ENCODE assay signal across 26 cellular contexts in genomic region chr4:154205471-154205870, GRCh38.
A peak's percentile ranks its signal among the peaks of the same experiment; 100 is the strongest.
DNase-seq lines count a peak whose midpoint lies in the region; ATAC-seq, FAIRE-seq and TF ChIP-seq lines count a peak whose summit lies in the region.
"Had no signal": no experiment of that assay in that cellular context is flagged by ENCODE, and none has a peak within 500 bp of the region (broad histone marks: within the 10 kb centered on the region; RNA-seq: fewer than 3 reads in every experiment).

No MANE protein-coding gene starts in this region.

- H3K27ac ChIP-seq in HEK293 (ENCODE audit: extremely low read depth, low read depth, low read length) = no peak overlapping the region
- H3K27ac ChIP-seq: heart left ventricle, SK-N-MC, suprapubic skin had no signal

- DNase-seq in RPMI7951 (ENCODE audit: low read depth) (peak; percentile 17), osteocyte (ENCODE audit: extremely low spot score, unreplicated experiment) (no peak), MCF 10A (ENCODE audit: unreplicated experiment) (no peak), ureter (ENCODE audit: low spot score) (no peak)
- DNase-seq: activated CD4-positive, alpha-beta T cell treated with anti-CD3 and anti-CD28 coated beads for 36 hours; activated naive CD4-positive, alpha-beta T cell treated with Interleukin-2 at 50 U/mL for 16 hours; activated T-cell treated with anti-CD3 and anti-CD28 coated beads, Interleukin-2, amount 50 U/mL, for 48 hours; amniotic stem cell; EL; heart left ventricle; Kasumi-1; NCI-H1092 treated with DMSO at 0.1 percent for 48 hours; NCI-H1930; NCI-H69; nucleus accumbens; stimulated activated CD4-positive, alpha-beta T cell treated with anti-CD3 and anti-CD28 coated beads, Interleukin-2, amount 100 ng/mL, for 24 hours had no signal

- TF ChIP-seq CTCF in HEK293 (tag by site-specific recombination; IDR thresholded peaks at IDR 0.05) (no peak), osteocyte (IDR thresholded peaks at IDR 0.05) (no peak), MCF 10A (IDR thresholded peaks at IDR 0.05; ENCODE audit: unreplicated experiment) (no peak)

- H3K36me3 ChIP-seq in HEK293 (ENCODE audit: control insufficient read depth in 2 of 2, insufficient read depth in 1 of 2, low read length in 2 of 2) = no peaks in the 10 kb centered on the region
- H3K36me3 ChIP-seq: heart left ventricle, suprapubic skin had no signal

- no peaks in the 10 kb centered on the region for H3K27me3 Mint-ChIP-seq in osteocyte (ENCODE audit: unreplicated experiment)
- no peaks in the 10 kb centered on the region for H3K27me3 Mint-ChIP-seq in MCF 10A (ENCODE audit: insufficient read depth, unreplicated experiment)
- H3K27me3 Mint-ChIP-seq: dendritic cell treated with granulocyte-macrophage colony-stimulating factor and Interleukin-4, amounts not matched to agents 40 ng/mL and 50 ng/mL, for 4 days had no signal

- H3K4me3 ChIP-seq in HEK293 (ENCODE audit: low read depth, low read length) = no peak overlapping the region
- H3K4me3 ChIP-seq: heart left ventricle, SK-N-MC, suprapubic skin had no signal

- H3K4me3 Mint-ChIP-seq in osteocyte (ENCODE audit: unreplicated experiment) (no peak overlapping the region), MCF 10A (ENCODE audit: unreplicated experiment) (no peak overlapping the region)
- H3K4me3 Mint-ChIP-seq: activated CD4-positive, alpha-beta T cell treated with anti-CD3 and anti-CD28 coated beads for 36 hours; dendritic cell treated with granulocyte-macrophage colony-stimulating factor and Interleukin-4, amounts not matched to agents 40 ng/mL and 50 ng/mL, for 4 days; T-helper 1 cell treated with Interleukin-12 subunit alpha and Interleukin-12 subunit beta and Interleukin-4 antibody, amounts not matched to agents 30 μg/mL and 1 μg/mL, for 36 hours had no signal

- H3K9me3 Mint-ChIP-seq in osteocyte (ENCODE audit: unreplicated experiment) (peaks cover 2% of the 10 kb centered on the region), MCF 10A (ENCODE audit: unreplicated experiment) (no peaks in the 10 kb centered on the region)
- H3K9me3 Mint-ChIP-seq: dendritic cell treated with granulocyte-macrophage colony-stimulating factor and Interleukin-4, amounts not matched to agents 40 ng/mL and 50 ng/mL, for 4 days; T-helper 1 cell treated with Interleukin-12 subunit alpha and Interleukin-12 subunit beta and Interleukin-4 antibody, amounts not matched to agents 30 μg/mL and 1 μg/mL, for 36 hours had no signal

- BruUV-seq in MCF 10A (replicated peaks; lab: Mats Ljungman, UMichigan) = no TSS peak

- intact Hi-C loops in MCF 10A (cut with micrococcal nuclease) = no loop called here

- H3K27ac Mint-ChIP-seq in osteocyte (ENCODE audit: unreplicated experiment) (peak overlapping the region; percentile 33), MCF 10A (ENCODE audit: low read depth, unreplicated experiment) (no peak overlapping the region)
- H3K27ac Mint-ChIP-seq: activated CD4-positive, alpha-beta T cell treated with anti-CD3 and anti-CD28 coated beads for 36 hours; dendritic cell treated with granulocyte-macrophage colony-stimulating factor and Interleukin-4, amounts not matched to agents 40 ng/mL and 50 ng/mL, for 4 days; T-helper 1 cell treated with Interleukin-12 subunit alpha and Interleukin-12 subunit beta and Interleukin-4 antibody, amounts not matched to agents 30 μg/mL and 1 μg/mL, for 36 hours had no signal

- peaks cover 4% of the 10 kb centered on the region for H3K4me1 Mint-ChIP-seq in osteocyte (ENCODE audit: unreplicated experiment)
- peaks cover 7% of the 10 kb centered on the region for H3K4me1 Mint-ChIP-seq in MCF 10A (ENCODE audit: insufficient read depth, unreplicated experiment)
- H3K4me1 Mint-ChIP-seq: activated CD4-positive, alpha-beta T cell treated with anti-CD3 and anti-CD28 coated beads for 36 hours; CD14-positive monocyte had no signal

- ATAC-seq in GM21737 (IDR thresholded peaks at IDR 0.05; ENCODE audit: unreplicated experiment) = no peak
- ATAC-seq: activated CD4-positive, alpha-beta T cell treated with anti-CD3 and anti-CD28 coated beads for 36 hours; heart left ventricle had no signal

- H3K9me3 ChIP-seq in HEK293 (ENCODE audit: control insufficient read depth, insufficient read depth, low read depth, low read length) = no peaks in the 10 kb centered on the region
- H3K9me3 ChIP-seq: heart left ventricle, suprapubic skin had no signal

- H3K36me3 Mint-ChIP-seq in osteocyte (ENCODE audit: unreplicated experiment) (peaks cover 6% of the 10 kb centered on the region), MCF 10A (ENCODE audit: insufficient read depth, unreplicated experiment) (peaks cover 2% of the 10 kb centered on the region)
- H3K36me3 Mint-ChIP-seq: CD14-positive monocyte had no signal

- no peaks in the 10 kb centered on the region for H3K4me1 ChIP-seq in HEK293 (ENCODE audit: control insufficient read depth, insufficient read depth, low read length)
- H3K4me1 ChIP-seq: heart left ventricle had no signal

- CTCF ChIA-PET in HEK293 (lab: Yijun Ruan, JAX) (no interaction called here), MCF 10A (lab: Yijun Ruan, JAX) (no interaction called here)

- POLR2A ChIA-PET in HEK293 (lab: Yijun Ruan, JAX) (no interaction called here), MCF 10A (lab: Yijun Ruan, JAX) (interaction anchor here (0.9 kb wide), 1 partner anchor 73 kb away, joined by 3 read pairs; no protein-coding TSS in a partner anchor)

- FAIRE-seq in endometrium (lab: Jason Lieb, UNC) = peak; percentile 65
- FAIRE-seq: H1, urothelium cell line had no signal

TF ChIP-seq in HEK293, 187 proteins besides CTCF, POLR2A, EP300 and RAD21 (continues in another document):
- no peak for TF ChIP-seq REPIN1 (tag by site-specific recombination; IDR thresholded peaks at IDR 0.05; ENCODE audit: low read depth)
- TF ChIP-seq ZNF18 (tag by site-specific recombination; IDR thresholded peaks at IDR 0.05) = no peak
- no peak for TF ChIP-seq ELK4 (IDR thresholded peaks at IDR 0.05; ENCODE audit: borderline replicate concordance, low read depth, low read length)
- TF ChIP-seq ZBTB11 (tag by site-specific recombination; conservative IDR thresholded peaks at IDR 0.05; ENCODE audit: low read depth) = no peak
- no peak for TF ChIP-seq KLF8 (tag by site-specific recombination; IDR thresholded peaks at IDR 0.05)
- TF ChIP-seq BCL6B (tag by site-specific recombination; IDR thresholded peaks at IDR 0.05) = no peak
- no peak for TF ChIP-seq ZNF174 (tag by site-specific recombination; IDR thresholded peaks at IDR 0.05)
